Comparison of ENCODE assay signal across 8 cellular contexts in the genomic region with DNA sequence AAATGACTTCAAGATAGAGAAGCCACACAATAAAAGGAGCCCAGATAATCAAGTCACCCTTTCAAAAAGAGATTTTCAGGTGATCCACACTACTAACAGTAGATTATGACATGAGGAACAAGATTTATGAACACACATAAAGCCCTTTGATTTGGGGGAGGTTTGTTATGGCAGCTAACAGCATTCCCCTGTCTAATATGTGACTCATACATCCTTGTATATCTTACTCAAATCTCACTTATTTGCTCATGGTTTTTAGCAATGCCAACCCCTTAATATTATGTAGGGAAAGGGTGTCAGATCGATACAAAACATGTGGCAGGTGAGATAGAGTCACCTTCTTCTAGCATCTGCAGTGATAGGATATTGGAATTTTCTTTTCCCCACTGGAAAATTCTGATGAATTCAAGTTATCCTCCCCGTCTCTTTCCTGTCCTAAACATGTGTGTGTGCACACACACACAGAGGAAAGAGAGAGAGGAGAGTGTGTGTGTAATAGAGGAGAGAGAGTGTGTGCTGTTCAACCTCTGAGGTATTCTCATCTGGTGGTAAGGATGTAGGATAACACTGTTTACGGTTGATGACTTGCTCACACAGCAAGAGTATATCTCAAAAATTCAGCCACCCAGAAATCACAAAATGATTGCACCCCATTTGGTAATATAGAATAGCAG.
DNase-seq lines count a peak whose midpoint lies in the region; ATAC-seq and TF ChIP-seq lines count a peak whose summit lies in the region.

No MANE protein-coding gene starts in this region.

- ATAC-seq in GM18511 (IDR thresholded peaks at IDR 0.05; ENCODE audit: unreplicated experiment) (peak; percentile 70), HG02571 (IDR thresholded peaks at IDR 0.05; ENCODE audit: unreplicated experiment) (peak; percentile 52), GM21528 (IDR thresholded peaks at IDR 0.05; ENCODE audit: low FRiP score, unreplicated experiment) (no peak)

- H3K4me1 Mint-ChIP-seq in activated T-helper 1 cell treated with anti-CD3 and anti-CD28 coated beads, Interleukin-12 subunit alpha, Interleukin-12 subunit beta, Interleukin-2, Interleukin-4 antibody, amounts not matched to agents 30 ng/mL and 10 ng/mL and 1 ng/mL, durations not matched to agents 14 hours and 24 hours and 36 hours (ENCODE audit: low read depth), result peaks cover 10% of the 10 kb centered on the region

- H2AFZ ChIP-seq in OCI-LY3 (ENCODE audit: low read depth, low read length), result no peak overlapping the region; the same call in 1 of the 2 replicates

- H3K36me3 Mint-ChIP-seq in activated T-helper 1 cell treated with anti-CD3 and anti-CD28 coated beads, Interleukin-12 subunit alpha, Interleukin-12 subunit beta, Interleukin-2, Interleukin-4 antibody, amounts not matched to agents 30 ng/mL and 10 ng/mL and 1 ng/mL, durations not matched to agents 14 hours and 24 hours and 36 hours (ENCODE audit: low read depth), result no peaks in the 10 kb centered on the region

- H3K4me3 Mint-ChIP-seq in activated T-helper 1 cell treated with anti-CD3 and anti-CD28 coated beads, Interleukin-12 subunit alpha, Interleukin-12 subunit beta, Interleukin-2, Interleukin-4 antibody, amounts not matched to agents 30 ng/mL and 10 ng/mL and 1 ng/mL, durations not matched to agents 14 hours and 24 hours and 36 hours, result no peak overlapping the region

- intact Hi-C loops in activated T-helper 1 cell treated with anti-CD3 and anti-CD28 coated beads, Interleukin-12 subunit alpha, Interleukin-12 subunit beta, Interleukin-2, Interleukin-4 antibody, amounts not matched to agents 30 ng/mL and 10 ng/mL and 1 ng/mL, durations not matched to agents 14 hours and 24 hours and 36 hours (cut with micrococcal nuclease), result no loop called here

- H3K27me3 Mint-ChIP-seq in activated T-helper 1 cell treated with anti-CD3 and anti-CD28 coated beads, Interleukin-12 subunit alpha, Interleukin-12 subunit beta, Interleukin-2, Interleukin-4 antibody, amounts not matched to agents 30 ng/mL and 10 ng/mL and 1 ng/mL, durations not matched to agents 14 hours and 24 hours and 36 hours (ENCODE audit: insufficient read depth), result no peaks in the 10 kb centered on the region

- H3K27ac ChIP-seq in OCI-LY3 (ENCODE audit: low read length), result peak overlapping the region; percentile 44

- DNase-seq in kidney epithelial cell (ENCODE audit: low read depth) (peak; percentile 31), amniotic stem cell (lab: John Stamatoyannopoulos, UW) (no peak)
- DNase-seq in activated T-helper 1 cell treated with anti-CD3 and anti-CD28 coated beads, Interleukin-12 subunit alpha, Interleukin-12 subunit beta, Interleukin-2, Interleukin-4 antibody, amounts not matched to agents 30 ng/mL and 10 ng/mL and 1 ng/mL, durations not matched to agents 14 hours and 24 hours and 36 hours (ENCODE audit: low spot score), result no peak
- no peak for DNase-seq in stimulated activated CD8-positive, alpha-beta memory T cell treated with anti-CD3 and anti-CD28 coated beads, Interleukin-4, amount 100 ng/mL, for 48 hours

- no peak overlapping the region for H3K27ac Mint-ChIP-seq in activated T-helper 1 cell treated with anti-CD3 and anti-CD28 coated beads, Interleukin-12 subunit alpha, Interleukin-12 subunit beta, Interleukin-2, Interleukin-4 antibody, amounts not matched to agents 30 ng/mL and 10 ng/mL and 1 ng/mL, durations not matched to agents 14 hours and 24 hours and 36 hours

- H3K4me1 ChIP-seq in OCI-LY3 (ENCODE audit: low read length), result peaks cover 45% of the 10 kb centered on the region

- no peak overlapping the region; the same call in 1 of the 2 replicates for H3K9ac ChIP-seq in OCI-LY3 (ENCODE audit: low read length)

- H3K9me3 ChIP-seq in OCI-LY3 (ENCODE audit: insufficient read depth, low read length), result peaks cover 4% of the 10 kb centered on the region; the same call in 1 of the 2 replicates

- no peaks in the 10 kb centered on the region for H4K20me1 ChIP-seq in OCI-LY3 (ENCODE audit: insufficient read depth, low read length)

- H3K4me2 ChIP-seq in OCI-LY3 (ENCODE audit: low read length), result peak overlapping the region; percentile 78

- H3K36me3 ChIP-seq in OCI-LY3 (replicated peaks; ENCODE audit: low read depth, low read length) (no peaks in the 10 kb centered on the region), kidney epithelial cell (ENCODE audit: control insufficient read depth, insufficient read depth, low read length) (no peaks in the 10 kb centered on the region)

- no peaks in the 10 kb centered on the region for H3K9me3 Mint-ChIP-seq in activated T-helper 1 cell treated with anti-CD3 and anti-CD28 coated beads, Interleukin-12 subunit alpha, Interleukin-12 subunit beta, Interleukin-2, Interleukin-4 antibody, amounts not matched to agents 30 ng/mL and 10 ng/mL and 1 ng/mL, durations not matched to agents 14 hours and 24 hours and 36 hours

- H3K27me3 ChIP-seq in OCI-LY3 (ENCODE audit: low read depth, low read length), result no peaks in the 10 kb centered on the region
- H3K27me3 ChIP-seq in kidney epithelial cell (ENCODE audit: control insufficient read depth, insufficient read depth, low read length), result no peaks in the 10 kb centered on the region

- H3K4me3 ChIP-seq in OCI-LY3 (ENCODE audit: low read length) (peak overlapping the region; percentile 58), kidney epithelial cell (ENCODE audit: low read depth, low read length) (no peak overlapping the region)

- no peak for TF ChIP-seq CTCF in OCI-LY3 (IDR thresholded peaks at IDR 0.05; ENCODE audit: low read depth, low read length)
- no peak for TF ChIP-seq CTCF in kidney epithelial cell (IDR thresholded peaks at IDR 0.05; ENCODE audit: insufficient read depth, low read length, poor library complexity, severe bottlenecking)

- H3K79me2 ChIP-seq in OCI-LY3 (ENCODE audit: low read length), result no peaks in the 10 kb centered on the region
